ENCODE assay signal across 30 cellular contexts in genomic region chr18:78683191-78684010, GRCh38.
"Had no signal": no experiment of that assay in that cellular context is flagged by ENCODE, and none has a peak within 500 bp of the region (broad histone marks: within the 10 kb centered on the region; RNA-seq: fewer than 3 reads in every experiment).

No MANE protein-coding gene starts in this region.

- H3K9me3 Mint-ChIP-seq: immature natural killer cell; natural killer cell treated with Interleukin-12 subunit alpha and Interleukin-12 subunit beta and Interleukin-15 and Interleukin-18, amount 100 ng/mL, for 72 hours; stimulated activated memory B cell treated with anti-CD40 and anti-IgM and Interleukin-4, amounts not matched to agents 10 μg/mL and 1 μg/mL and 100 μg/mL, for 72 hours; stimulated activated naive CD8-positive, alpha-beta T cell treated with anti-CD3 and anti-CD28 coated beads, Interleukin-15, amount 100 ng/mL, for 72 hours had no signal

- H3K36me3 ChIP-seq: left lung, right atrium auricular region, right lobe of liver, spleen, thyroid gland, transverse colon, upper lobe of right lung, uterus had no signal

- H3K36me3 Mint-ChIP-seq: immature natural killer cell; naive thymus-derived CD4-positive, alpha-beta T cell; natural killer cell treated with Interleukin-12 subunit alpha and Interleukin-12 subunit beta and Interleukin-15 and Interleukin-18, amount 100 ng/mL, for 72 hours; stimulated activated memory B cell treated with anti-CD40 and anti-IgM and Interleukin-4, amounts not matched to agents 10 μg/mL and 1 μg/mL and 100 μg/mL, for 72 hours had no signal

- H3K4me3 Mint-ChIP-seq: immature natural killer cell; naive thymus-derived CD4-positive, alpha-beta T cell; natural killer cell treated with Interleukin-12 subunit alpha and Interleukin-12 subunit beta and Interleukin-15 and Interleukin-18, amount 100 ng/mL, for 72 hours; stimulated activated memory B cell treated with anti-CD40 and anti-IgM and Interleukin-4, amounts not matched to agents 10 μg/mL and 1 μg/mL and 100 μg/mL, for 72 hours; stimulated activated naive CD8-positive, alpha-beta T cell treated with anti-CD3 and anti-CD28 coated beads, Interleukin-15, amount 100 ng/mL, for 72 hours had no signal

- H3K27ac ChIP-seq: left lung, parathyroid adenoma, right atrium auricular region, right lobe of liver, spleen, testis, thyroid gland, transverse colon, upper lobe of right lung, uterus had no signal

- H3K27me3 ChIP-seq: right atrium auricular region, right lobe of liver, testis, thyroid gland, transverse colon, upper lobe of right lung, uterus had no signal

- H3K27ac Mint-ChIP-seq: immature natural killer cell; naive thymus-derived CD4-positive, alpha-beta T cell; natural killer cell treated with Interleukin-12 subunit alpha and Interleukin-12 subunit beta and Interleukin-15 and Interleukin-18, amount 100 ng/mL, for 72 hours; progenitor cell of endocrine pancreas; stimulated activated memory B cell treated with anti-CD40 and anti-IgM and Interleukin-4, amounts not matched to agents 10 μg/mL and 1 μg/mL and 100 μg/mL, for 72 hours; stimulated activated naive CD8-positive, alpha-beta T cell treated with anti-CD3 and anti-CD28 coated beads, Interleukin-15, amount 100 ng/mL, for 72 hours had no signal

- H3K27me3 Mint-ChIP-seq: natural killer cell treated with Interleukin-12 subunit alpha and Interleukin-12 subunit beta and Interleukin-15 and Interleukin-18, amount 100 ng/mL, for 72 hours; stimulated activated memory B cell treated with anti-CD40 and anti-IgM and Interleukin-4, amounts not matched to agents 10 μg/mL and 1 μg/mL and 100 μg/mL, for 72 hours; stimulated activated naive CD8-positive, alpha-beta T cell treated with anti-CD3 and anti-CD28 coated beads, Interleukin-15, amount 100 ng/mL, for 72 hours had no signal

- H2AFZ ChIP-seq: parathyroid adenoma had no signal

- ATAC-seq: left colon; left lung; mucosa of descending colon; naive thymus-derived CD4-positive, alpha-beta T cell; right lobe of liver; stimulated activated memory B cell treated with anti-CD40 and anti-IgM and Interleukin-4, amounts not matched to agents 10 μg/mL and 1 μg/mL and 100 μg/mL, for 72 hours; stimulated activated naive CD8-positive, alpha-beta T cell treated with anti-CD3 and anti-CD28 coated beads, Interleukin-15, amount 100 ng/mL, for 72 hours; upper lobe of right lung had no signal

- DNase-seq: hypothalamus; immature natural killer cell; kidney; left lung; mesendoderm; midbrain; mucosa of descending colon; naive thymus-derived CD4-positive, alpha-beta T cell; nucleus accumbens; right lobe of liver; small intestine; spleen; stimulated activated CD4-positive, alpha-beta T cell treated with anti-CD3 and anti-CD28 coated beads, Interleukin-1b, Interleukin-23, amount 100 ng/mL, for 48 hours; stimulated activated CD4-positive, alpha-beta T cell treated with anti-CD3 and anti-CD28 coated beads, Interleukin-2, amount 100 ng/mL, for 48 hours; stimulated activated CD4-positive, alpha-beta T cell treated with anti-CD3 and anti-CD28 coated beads, Interleukin-4, amount 100 ng/mL, for 4 hours; stimulated activated CD8-positive, alpha-beta memory T cell treated with anti-CD3 and anti-CD28 coated beads, Interleukin-4, amount 100 ng/mL, for 48 hours; stimulated activated naive CD4-positive, alpha-beta T cell treated with Interleukin-2 at 50 U/mL for 16 hours; stimulated activated naive CD8-positive, alpha-beta T cell treated with anti-CD3 and anti-CD28 coated beads, Interleukin-15, amount 100 ng/mL, for 72 hours; testis; thyroid gland; transverse colon; upper lobe of right lung; uterus had no signal

- H3K4me1 Mint-ChIP-seq: immature natural killer cell; stimulated activated memory B cell treated with anti-CD40 and anti-IgM and Interleukin-4, amounts not matched to agents 10 μg/mL and 1 μg/mL and 100 μg/mL, for 72 hours had no signal

- H3K4me1 ChIP-seq: left lung, parathyroid adenoma, right atrium auricular region, right lobe of liver, spleen, testis, thyroid gland, transverse colon, upper lobe of right lung, uterus had no signal

- H3K9me3 ChIP-seq: left lung, mucosa of descending colon, right atrium auricular region, right lobe of liver, spleen, testis, thyroid gland, transverse colon, upper lobe of right lung, uterus had no signal

- H3K9ac ChIP-seq: parathyroid adenoma had no signal

- H3K4me3 ChIP-seq: left lung, lung, mucosa of descending colon, right atrium auricular region, right lobe of liver, spleen, testis, thyroid gland, transverse colon, upper lobe of right lung, uterus had no signal
